Comparison of ENCODE assay signal across 28 cellular contexts in the genomic region with DNA sequence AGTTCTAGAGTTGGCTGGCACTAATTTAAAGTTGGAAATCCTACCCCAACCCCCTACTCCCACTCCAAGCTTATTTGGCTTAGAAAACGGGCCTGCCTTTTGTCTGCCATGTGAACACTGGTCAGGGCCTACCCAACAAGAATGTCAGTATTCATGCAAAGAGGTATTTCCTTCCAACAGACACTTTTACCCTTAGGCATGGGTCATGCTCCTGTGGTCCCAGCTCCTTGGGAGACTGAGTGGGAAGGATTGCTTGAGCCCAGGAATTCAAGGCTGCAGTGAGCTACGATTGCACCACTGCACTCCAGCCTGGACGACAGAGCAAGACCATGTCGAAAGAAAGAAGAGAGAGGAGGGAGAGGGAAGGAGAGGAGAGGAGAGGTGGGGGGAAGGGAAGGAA.
"Had no signal": no experiment of that assay in that cellular context is flagged by ENCODE, and none has a peak within 500 bp of the region (broad histone marks: within the 10 kb centered on the region; RNA-seq: fewer than 3 reads in every experiment).

No MANE protein-coding gene starts in this region.

- H3K27ac Mint-ChIP-seq: activated CD4-positive, alpha-beta T cell treated with anti-CD3 and anti-CD28 coated beads, Interleukin-2, amount 10 ng/mL, durations not matched to agents 7 days and 5 days; activated CD8-positive, alpha-beta memory T cell treated with anti-CD3 and anti-CD28 coated beads, Interleukin-2, amount 10 ng/mL, durations not matched to agents 7 days and 5 days; activated CD8-positive, alpha-beta T cell treated with anti-CD3 and anti-CD28 coated beads for 36 hours; activated naive CD4-positive, alpha-beta T cell treated with anti-CD3 and anti-CD28 coated beads, Interleukin-2, amount 50 U/mL, for 24 hours; natural killer cell; stimulated activated naive B cell treated with anti-CD40 and anti-IgM and Interleukin-4, amounts not matched to agents 10 μg/mL and 1 μg/mL and 100 μg/mL, for 72 hours; T-cell; T-helper 2 cell treated with Interferon-gamma antibody and Interleukin-4, amounts not matched to agents 5 μg/mL and 100 μg/mL, for 36 hours had no signal

- DNase-seq: activated CD4-positive, alpha-beta T cell treated with anti-CD3 and anti-CD28 coated beads, Interleukin-2, amount 10 ng/mL, durations not matched to agents 7 days and 5 days; activated CD8-positive, alpha-beta memory T cell treated with anti-CD3 and anti-CD28 coated beads, Interleukin-2, amount 10 ng/mL, durations not matched to agents 7 days and 5 days; activated CD8-positive, alpha-beta T cell treated with anti-CD3 and anti-CD28 coated beads for 36 hours; activated gamma-delta T cell; activated T-cell treated with anti-CD3 and anti-CD28 coated beads for 4 hours; brain microvascular endothelial cell; caudate nucleus; dermis blood vessel endothelial cell; effector CD8-positive, alpha-beta T cell; foreskin melanocyte; left ventricle myocardium inferior; midbrain; natural killer cell; pancreas; right lobe of liver; small intestine; stimulated activated CD4-positive, alpha-beta T cell treated with anti-CD3 and anti-CD28 coated beads, Interleukin-15, amount 100 ng/mL, for 24 hours; stimulated activated CD8-positive, alpha-beta memory T cell treated with anti-CD3 and anti-CD28 coated beads, Interleukin-4, amount 100 ng/mL, for 48 hours; stimulated activated naive B cell treated with anti-CD40 and anti-IgM and Interleukin-4, amounts not matched to agents 10 μg/mL and 1 μg/mL and 100 μg/mL, for 72 hours; T-cell; testis; upper lobe of right lung had no signal

- ATAC-seq: activated CD4-positive, CD25-positive, alpha-beta regulatory T cell treated with anti-CD3 and anti-CD28 coated beads, Interleukin-2, amount 50 U/mL, for 24 hours; activated CD8-positive, alpha-beta memory T cell treated with anti-CD3 and anti-CD28 coated beads, Interleukin-2, amount 10 ng/mL, durations not matched to agents 7 days and 5 days; activated CD8-positive, alpha-beta T cell treated with anti-CD3 and anti-CD28 coated beads for 36 hours; esophagus mucosa; natural killer cell; pancreas; right lobe of liver; stimulated activated naive B cell treated with anti-CD40 and anti-IgM and Interleukin-4, amounts not matched to agents 10 μg/mL and 1 μg/mL and 100 μg/mL, for 72 hours; T-cell; upper lobe of right lung had no signal

- H3K27me3 Mint-ChIP-seq: activated CD4-positive, alpha-beta T cell treated with anti-CD3 and anti-CD28 coated beads, Interleukin-2, amount 10 ng/mL, durations not matched to agents 7 days and 5 days; activated CD8-positive, alpha-beta memory T cell treated with anti-CD3 and anti-CD28 coated beads, Interleukin-2, amount 10 ng/mL, durations not matched to agents 7 days and 5 days; activated CD8-positive, alpha-beta T cell treated with anti-CD3 and anti-CD28 coated beads for 36 hours; activated naive CD4-positive, alpha-beta T cell treated with anti-CD3 and anti-CD28 coated beads, Interleukin-2, amount 50 U/mL, for 24 hours; stimulated activated naive B cell treated with anti-CD40 and anti-IgM and Interleukin-4, amounts not matched to agents 10 μg/mL and 1 μg/mL and 100 μg/mL, for 72 hours; T-cell had no signal

- H3K4me3 Mint-ChIP-seq: activated CD4-positive, alpha-beta T cell treated with anti-CD3 and anti-CD28 coated beads, Interleukin-2, amount 10 ng/mL, durations not matched to agents 7 days and 5 days; activated CD8-positive, alpha-beta memory T cell treated with anti-CD3 and anti-CD28 coated beads, Interleukin-2, amount 10 ng/mL, durations not matched to agents 7 days and 5 days; activated CD8-positive, alpha-beta T cell treated with anti-CD3 and anti-CD28 coated beads for 36 hours; activated naive CD4-positive, alpha-beta T cell treated with anti-CD3 and anti-CD28 coated beads, Interleukin-2, amount 50 U/mL, for 24 hours; natural killer cell; stimulated activated naive B cell treated with anti-CD40 and anti-IgM and Interleukin-4, amounts not matched to agents 10 μg/mL and 1 μg/mL and 100 μg/mL, for 72 hours; T-cell; T-helper 2 cell treated with Interferon-gamma antibody and Interleukin-4, amounts not matched to agents 5 μg/mL and 100 μg/mL, for 36 hours had no signal

- H3K4me1 Mint-ChIP-seq: activated CD4-positive, alpha-beta T cell treated with anti-CD3 and anti-CD28 coated beads, Interleukin-2, amount 10 ng/mL, durations not matched to agents 7 days and 5 days; activated CD8-positive, alpha-beta memory T cell treated with anti-CD3 and anti-CD28 coated beads, Interleukin-2, amount 10 ng/mL, durations not matched to agents 7 days and 5 days; activated naive CD4-positive, alpha-beta T cell treated with anti-CD3 and anti-CD28 coated beads, Interleukin-2, amount 50 U/mL, for 24 hours; natural killer cell; stimulated activated naive B cell treated with anti-CD40 and anti-IgM and Interleukin-4, amounts not matched to agents 10 μg/mL and 1 μg/mL and 100 μg/mL, for 72 hours; T-cell had no signal

- H3K36me3 ChIP-seq: ascending aorta, brain microvascular endothelial cell, left ventricle myocardium inferior, pancreas, right lobe of liver, upper lobe of right lung had no signal

- H3K36me3 Mint-ChIP-seq: activated CD8-positive, alpha-beta memory T cell treated with anti-CD3 and anti-CD28 coated beads, Interleukin-2, amount 10 ng/mL, durations not matched to agents 7 days and 5 days; activated naive CD4-positive, alpha-beta T cell treated with anti-CD3 and anti-CD28 coated beads, Interleukin-2, amount 50 U/mL, for 24 hours; natural killer cell; stimulated activated naive B cell treated with anti-CD40 and anti-IgM and Interleukin-4, amounts not matched to agents 10 μg/mL and 1 μg/mL and 100 μg/mL, for 72 hours; T-cell had no signal

- H3K9me3 ChIP-seq: ascending aorta, left ventricle myocardium inferior, pancreas, right lobe of liver, testis, upper lobe of right lung had no signal

- H3K4me1 ChIP-seq: ascending aorta, left ventricle myocardium inferior, pancreas, right lobe of liver, testis, upper lobe of right lung had no signal

- H3K27me3 ChIP-seq: ascending aorta, brain microvascular endothelial cell, pancreas, right lobe of liver, testis, upper lobe of right lung had no signal

- H3K27ac ChIP-seq: ascending aorta, brain microvascular endothelial cell, left ventricle myocardium inferior, pancreas, right lobe of liver, testis, upper lobe of right lung, VCaP had no signal

- H3K4me3 ChIP-seq: ascending aorta, left ventricle myocardium inferior, pancreas, right lobe of liver, testis, upper lobe of right lung had no signal

- H3K9me3 Mint-ChIP-seq: activated CD4-positive, alpha-beta T cell treated with anti-CD3 and anti-CD28 coated beads, Interleukin-2, amount 10 ng/mL, durations not matched to agents 7 days and 5 days; activated naive CD4-positive, alpha-beta T cell treated with anti-CD3 and anti-CD28 coated beads, Interleukin-2, amount 50 U/mL, for 24 hours had no signal
